23 cellular contexts compared by ENCODE assay signal in genomic region chr9:93084471-93084881, GRCh38. TPM values are rescaled to one million over a fixed set of nuclear protein-coding genes. Genes with fewer than 3 reads are reported as not detected.
DNase-seq lines count a peak whose midpoint lies in the region; ATAC-seq and TF ChIP-seq lines count a peak whose summit lies in the region.
"Had no signal": no experiment of that assay in that cellular context is flagged by ENCODE, and none has a peak within 500 bp of the region (broad histone marks: within the 10 kb centered on the region; RNA-seq: fewer than 3 reads in every experiment).

No MANE protein-coding gene starts in this region.

- no CpG with 5 or more reads among the region's 6 CpGs for WGBS in SK-N-SH (ENCODE audit: low lambda C conversion rate)
- 88 to 100% (median 97%) methylated on average over 3 to 6 of the region's 6 CpGs for WGBS in adrenal gland, 4 donors
- 79% methylated on average over 6 of the region's 6 CpGs for WGBS in mammary epithelial cell (ENCODE audit: low coverage, missing lambda C conversion rate)

- H2AFZ ChIP-seq in SK-N-SH (ENCODE audit: low read depth) (no peak overlapping the region), mammary epithelial cell (ENCODE audit: low read depth, low read length) (no peak overlapping the region)

- H3K79me2 ChIP-seq in SK-N-SH (ENCODE audit: insufficient read depth): no peaks in the 10 kb centered on the region
- H3K79me2 ChIP-seq in mammary epithelial cell (ENCODE audit: insufficient read depth, low read length): no peaks in the 10 kb centered on the region

- no peak overlapping the region for H3K4me3 Mint-ChIP-seq in CD4-positive, CD25-positive, alpha-beta regulatory T cell
- H3K4me3 Mint-ChIP-seq in osteocyte (ENCODE audit: unreplicated experiment): no peak overlapping the region

- BruUV-seq in mammary epithelial cell (replicated peaks; lab: Mats Ljungman, UMichigan): no TSS peak

- H3K27ac ChIP-seq in SK-N-SH (ENCODE audit: low read depth in 2 of 2, low read length in 1 of 2): no peak overlapping the region
- H3K27ac ChIP-seq in CD4-positive, CD25-positive, alpha-beta regulatory T cell (ENCODE audit: insufficient read depth, low read length, poor library complexity, severe bottlenecking): peak overlapping the region; percentile 62
- no peak overlapping the region for H3K27ac ChIP-seq in adrenal gland
- no peak overlapping the region for H3K27ac ChIP-seq in mammary epithelial cell (ENCODE audit: insufficient read depth, low read depth, low read length)
- H3K27ac ChIP-seq: 22Rv1, brain microvascular endothelial cell, dorsolateral prefrontal cortex, KMS-11, thyroid gland had no signal

- H3K4me3 ChIP-seq in SK-N-SH (ENCODE audit: low read depth in 2 of 2, low read length in 1 of 2) (no peak overlapping the region), adrenal gland (no peak overlapping the region), mammary epithelial cell (replicated peaks in 1 of 3; ENCODE audit: insufficient read depth in 1 of 3, low read depth in 2 of 3, low read length in 3 of 3) (no peak overlapping the region)
- H3K4me3 ChIP-seq in CD4-positive, CD25-positive, alpha-beta regulatory T cell (ENCODE audit: low read depth, low read length): no peak overlapping the region
- H3K4me3 ChIP-seq: dorsolateral prefrontal cortex, thyroid gland had no signal

- H3K36me3 Mint-ChIP-seq in CD4-positive, CD25-positive, alpha-beta regulatory T cell: peaks cover 50% of the 10 kb centered on the region
- H3K36me3 Mint-ChIP-seq in osteocyte (ENCODE audit: unreplicated experiment): no peaks in the 10 kb centered on the region

- H3K4me1 ChIP-seq in SK-N-SH (ENCODE audit: control insufficient read depth in 1 of 2, insufficient read depth in 2 of 2, low read depth in 1 of 2, low read length in 1 of 2) (peaks cover 0 to 7% of the 10 kb centered on the region in 2 experiments; a peak in 1 of 4 replicates), adrenal gland (replicated peaks in 1 of 2) (no peaks in the 10 kb centered on the region), mammary epithelial cell (ENCODE audit: insufficient read depth, low read length) (no peaks in the 10 kb centered on the region)
- peaks cover 20% of the 10 kb centered on the region for H3K4me1 ChIP-seq in CD4-positive, CD25-positive, alpha-beta regulatory T cell (ENCODE audit: control insufficient read depth, insufficient read depth, low read length, poor library complexity, severe bottlenecking)

- no peak for ATAC-seq in SK-N-SH treated with all-trans-retinoic acid at 6 μM for 48 hours
- no peak for ATAC-seq in CD4-positive, CD25-positive, alpha-beta regulatory T cell (ENCODE audit: low read depth in 2 of 2)
- ATAC-seq in HG02588 (IDR thresholded peaks at IDR 0.05; ENCODE audit: unreplicated experiment): no peak

- POLR2A ChIA-PET in SK-N-SH (lab: Yijun Ruan, JAX): no interaction called here

- no peak overlapping the region for H3K9ac ChIP-seq in SK-N-SH
- H3K9ac ChIP-seq in mammary epithelial cell (ENCODE audit: insufficient read depth, low read length): no peak overlapping the region
- H3K9ac ChIP-seq: KMS-11 had no signal

- no peak for TF ChIP-seq EP300 in SK-N-SH (IDR thresholded peaks at IDR 0.05; ENCODE audit: borderline replicate concordance in 1 of 2, low read depth in 1 of 2, low read length in 1 of 2)

- TF ChIP-seq CTCF in SK-N-SH (IDR thresholded peaks at IDR 0.05) (no peak), adrenal gland (IDR thresholded peaks at IDR 0.05) (no peak), osteocyte (IDR thresholded peaks at IDR 0.05) (no peak), mammary epithelial cell (conservative IDR thresholded peaks at IDR 0.05 in 1 of 2, IDR thresholded peaks at IDR 0.05 in 1 of 2; ENCODE audit: extremely low read depth in 1 of 2, insufficient read depth in 1 of 2, low read depth in 1 of 2, low read length in 2 of 2) (no peak)

- dilution Hi-C loops in mammary epithelial cell (cut with HindIII; ENCODE audit: low sequenced_read_pairs): no loop called here

- H3K4me1 Mint-ChIP-seq in CD4-positive, CD25-positive, alpha-beta regulatory T cell: peaks cover 5 to 32% (median 11%) of the 10 kb centered on the region in 4 donors
- no peaks in the 10 kb centered on the region for H3K4me1 Mint-ChIP-seq in osteocyte (ENCODE audit: unreplicated experiment)

- TF ChIP-seq RAD21 in SK-N-SH (IDR thresholded peaks at IDR 0.05; ENCODE audit: low read length): no peak

- H3K9me3 Mint-ChIP-seq in CD4-positive, CD25-positive, alpha-beta regulatory T cell: peaks cover 0 to 4% (median 0%) of the 10 kb centered on the region in 7 donors
- no peaks in the 10 kb centered on the region for H3K9me3 Mint-ChIP-seq in osteocyte (ENCODE audit: unreplicated experiment)
- H3K9me3 Mint-ChIP-seq: stimulated activated effector memory CD8-positive, alpha-beta T cell treated with anti-CD3 and anti-CD28 coated beads, Interleukin-12 subunit alpha, Interleukin-12 subunit beta, amount 100 ng/mL, for 72 hours had no signal

- TF ChIP-seq POLR2A in adrenal gland (IDR thresholded peaks at IDR 0.05): no peak

- H3F3A ChIP-seq in SK-N-SH (replicated peaks; ENCODE audit: insufficient read depth): no peaks in the 10 kb centered on the region

- peak overlapping the region in 1 of 3 donors; percentile 43 for H3K27ac Mint-ChIP-seq in CD4-positive, CD25-positive, alpha-beta regulatory T cell
- no peak overlapping the region for H3K27ac Mint-ChIP-seq in osteocyte (ENCODE audit: unreplicated experiment)

- DNase-seq in SK-N-SH: peak; percentile 3
- DNase-seq in CD4-positive, CD25-positive, alpha-beta regulatory T cell: no peak
- peak in 4 of 7 donors; percentile 8 to 39 (median 10) for DNase-seq in adrenal gland
- DNase-seq in osteocyte (ENCODE audit: extremely low spot score, unreplicated experiment): peak; percentile 67
- no peak for DNase-seq in mammary epithelial cell
- DNase-seq in stimulated activated CD8-positive, alpha-beta memory T cell treated with anti-CD3 and anti-CD28 coated beads, Interleukin-4, amount 100 ng/mL, for 48 hours: no peak
- DNase-seq: activated T-cell treated with anti-CD3 and anti-CD28 coated beads, Interleukin-2, amount 50 U/mL, for 72 hours; AML-193; brain microvascular endothelial cell; EL; erythroblast; mesendoderm; NCI-H1092; NCI-H2029; stimulated activated CD4-positive, alpha-beta T cell treated with anti-CD3 and anti-CD28 coated beads, Interleukin-15, amount 100 ng/mL, for 24 hours had no signal

- H3K4me2 ChIP-seq in SK-N-SH: no peak overlapping the region
- no peak overlapping the region for H3K4me2 ChIP-seq in mammary epithelial cell (ENCODE audit: insufficient read depth, low read depth, low read length)
- H3K4me2 ChIP-seq: KMS-11 had no signal

- intact Hi-C loops in adrenal gland (cut with DNase I): no loop called here
- intact Hi-C loops in mammary epithelial cell (cut with micrococcal nuclease): no loop called here

- no peaks in the 10 kb centered on the region for H3K27me3 Mint-ChIP-seq in CD4-positive, CD25-positive, alpha-beta regulatory T cell
- no peaks in the 10 kb centered on the region for H3K27me3 Mint-ChIP-seq in osteocyte (ENCODE audit: unreplicated experiment)

- in situ Hi-C loops in mammary epithelial cell (cut with MboI; ENCODE audit: low sequenced_read_pairs in 2 of 2): no loop called here

- H3K36me3 ChIP-seq in SK-N-SH (replicated peaks in 1 of 2; ENCODE audit: control insufficient read depth in 1 of 2, insufficient read depth in 2 of 2, low read length in 1 of 2): no peaks in the 10 kb centered on the region
- H3K36me3 ChIP-seq in CD4-positive, CD25-positive, alpha-beta regulatory T cell (ENCODE audit: control insufficient read depth, insufficient read depth, low read length): peaks cover 72% of the 10 kb centered on the region
- no peaks in the 10 kb centered on the region for H3K36me3 ChIP-seq in adrenal gland (replicated peaks in 1 of 2)
- H3K36me3 ChIP-seq in mammary epithelial cell (ENCODE audit: insufficient read depth, low read length): no peaks in the 10 kb centered on the region
- H3K36me3 ChIP-seq: brain microvascular endothelial cell, thyroid gland had no signal

- H3K9me3 ChIP-seq in SK-N-SH (no peaks in the 10 kb centered on the region), adrenal gland (replicated peaks in 1 of 3) (no peaks in the 10 kb centered on the region), mammary epithelial cell (replicated peaks; ENCODE audit: insufficient read depth, low read length) (peaks cover 6% of the 10 kb centered on the region)
- peaks cover 0 to 5% of the 10 kb centered on the region in 2 experiments for H3K9me3 ChIP-seq in CD4-positive, CD25-positive, alpha-beta regulatory T cell (ENCODE audit: control insufficient read depth in 2 of 2, low read length in 2 of 2)
- H3K9me3 ChIP-seq: thyroid gland had no signal

- H4K20me1 ChIP-seq in SK-N-SH (ENCODE audit: insufficient read depth) (no peaks in the 10 kb centered on the region), mammary epithelial cell (ENCODE audit: insufficient read depth, low read length) (no peaks in the 10 kb centered on the region)

- no peaks in the 10 kb centered on the region for H3K9me2 ChIP-seq in SK-N-SH

- CTCF ChIA-PET in SK-N-SH (lab: Yijun Ruan, JAX) (interaction anchor here (1.3 to 1.5 kb wide), 2 partner anchors 81 to 221 kb away, joined by 3 to 4 read pairs; no protein-coding TSS in a partner anchor), mammary epithelial cell (lab: Charles Lee; ENCODE audit: low non-redundant PET) (no interaction called here)

- H3K27me3 ChIP-seq in SK-N-SH (ENCODE audit: insufficient read depth) (no peaks in the 10 kb centered on the region), adrenal gland (no peaks in the 10 kb centered on the region), mammary epithelial cell (ENCODE audit: insufficient read depth, low read length) (no peaks in the 10 kb centered on the region)
- H3K27me3 ChIP-seq in CD4-positive, CD25-positive, alpha-beta regulatory T cell (ENCODE audit: control insufficient read depth, insufficient read depth, low read length): no peaks in the 10 kb centered on the region
- H3K27me3 ChIP-seq: brain microvascular endothelial cell, dorsolateral prefrontal cortex, thyroid gland had no signal

RNA-seq across cellular contexts. Expression of gene CARD19, which starts 11.5 kb away (rescaled TPM):
- 141 and 165 TPM in 2 replicates for polyA plus RNA-seq in SK-N-SH (2012; rRNA removed)
- 70.5 and 92.4 TPM in 2 replicates for polyA plus RNA-seq in SK-N-SH (2012; cell fraction: cytosol; rRNA removed)
- polyA plus RNA-seq in SK-N-SH (2012; cell fraction: nucleus; rRNA removed): 149 and 161 TPM in 2 replicates
- 60.0 TPM for total RNA-seq in CD4-positive, CD25-positive, alpha-beta regulatory T cell
- polyA plus RNA-seq in CD4-positive, CD25-positive, alpha-beta regulatory T cell: 10 to 100 TPM; 64.8 to 89.1 (median 75.3) TPM
- total RNA-seq in adrenal gland: 10 to 100 TPM; 29.7 to 75.0 (median 39.2) TPM
- 10 to 100 TPM; 10.7 to 69.1 (median 68.4) TPM for polyA plus RNA-seq in adrenal gland
- 35.8 and 42.9 TPM in 2 replicates for total RNA-seq in osteocyte
- total RNA-seq in mammary epithelial cell: 10 to 100 TPM; 56.1 to 68.8 TPM
- 77.6 TPM for polyA plus RNA-seq in mammary epithelial cell
- polyA minus RNA-seq in mammary epithelial cell: 10.8 TPM

RNA-seq across cellular contexts. Expression of gene SUSD3, which starts 26.0 kb away (rescaled TPM):
- polyA plus RNA-seq in SK-N-SH (2012; rRNA removed): 0.49 and 0.67 TPM in 2 replicates
- polyA plus RNA-seq in SK-N-SH (2012; cell fraction: cytosol; rRNA removed): 0.33 and 0.35 TPM in 2 replicates
- 0.09 and 0.13 TPM in 2 replicates for polyA plus RNA-seq in SK-N-SH (2012; cell fraction: nucleus; rRNA removed)
- 68.7 TPM for total RNA-seq in CD4-positive, CD25-positive, alpha-beta regulatory T cell
- polyA plus RNA-seq in CD4-positive, CD25-positive, alpha-beta regulatory T cell: 100 to 1,000 TPM; 187 to 229 (median 210) TPM
- total RNA-seq in adrenal gland: 1 to 10 TPM; 1.4 to 4.9 (median 3.3) TPM
- 1 to 10 TPM in 2 of 3 donors, under 1 TPM in 1; 0.60 to 1.7 (median 1.1) TPM for polyA plus RNA-seq in adrenal gland
- total RNA-seq in osteocyte: not detected in 2 replicates
- 1 to 10 TPM in 1 of 2 donors, not detected in 1; 1.8 TPM for total RNA-seq in mammary epithelial cell
- polyA plus RNA-seq in mammary epithelial cell: 0.11 TPM
- polyA minus RNA-seq in mammary epithelial cell: not detected
- polyA plus RNA-seq: neural cell had no signal

RNA-seq across cellular contexts. Expression of gene NINJ1, which starts 49.6 kb away (rescaled TPM):
- polyA plus RNA-seq in SK-N-SH (2012; rRNA removed) (23.2 and 31.7 TPM in 2 replicates), adrenal gland (100 to 1,000 TPM in 2 of 3 donors, 10 to 100 TPM in 1; 31.1 to 135 (median 101) TPM), mammary epithelial cell (48.5 TPM)
- 12.9 and 25.6 TPM in 2 replicates for polyA plus RNA-seq in SK-N-SH (2012; cell fraction: cytosol; rRNA removed)
- polyA plus RNA-seq in SK-N-SH (2012; cell fraction: nucleus; rRNA removed): 14.4 and 14.8 TPM in 2 replicates
- total RNA-seq in CD4-positive, CD25-positive, alpha-beta regulatory T cell: 144 TPM
- 100 to 1,000 TPM in 1 of 4 donors, 10 to 100 TPM in 3; 68.5 to 104 (median 73.2) TPM for polyA plus RNA-seq in CD4-positive, CD25-positive, alpha-beta regulatory T cell
- total RNA-seq in adrenal gland (100 to 1,000 TPM; 122 to 339 (median 181) TPM), osteocyte (28.1 and 32.9 TPM in 2 replicates), mammary epithelial cell (10 to 100 TPM; 50.2 to 92.2 TPM)
- 69.2 TPM for polyA minus RNA-seq in mammary epithelial cell

Comparison
In these comparisons a context has a peak if more than half of its experiments do, and no peak if none do; other contexts are left out.
1. DNase-seq: peak in SK-N-SH (single experiment), adrenal gland (4 of 7) and osteocyte (single experiment); none in CD4-positive, CD25-positive, alpha-beta regulatory T cell (0 of 3), mammary epithelial cell (single experiment) and stimulated activated CD8-positive, alpha-beta memory T cell treated with anti-CD3 and anti-CD28 coated beads, Interleukin-4, amount 100 ng/mL, for 48 hours (single experiment).
2. RNA of gene SUSD3, which starts 26.0 kb away (total RNA-seq): 68.7 TPM in CD4-positive, CD25-positive, alpha-beta regulatory T cell (single experiment); 1.4 to 4.9 TPM in adrenal gland, 1.8 TPM in mammary epithelial cell and not detected in osteocyte; every median in the first group is over 10 times any median in the second.